Comparison of ENCODE assay signal across 16 cellular contexts in the genomic region with DNA sequence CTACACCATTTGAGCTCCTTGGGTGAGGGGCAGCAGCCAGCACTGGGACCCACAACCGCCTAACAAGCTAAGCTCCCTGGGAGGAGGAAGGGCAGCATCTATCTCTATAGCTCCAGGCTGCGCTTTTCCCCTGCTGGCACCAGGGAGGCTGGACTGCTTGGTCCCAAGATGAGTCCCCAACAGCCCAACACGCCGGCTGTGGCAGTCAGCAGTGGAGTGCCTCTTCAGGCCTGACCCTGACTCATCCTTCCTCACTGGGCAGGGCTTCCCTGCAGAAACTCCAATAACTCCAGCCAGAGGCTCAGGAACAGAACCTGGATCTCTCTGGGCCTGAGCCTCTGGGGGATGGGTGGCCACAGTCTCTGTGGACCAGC.
"Had no signal": no experiment of that assay in that cellular context is flagged by ENCODE, and none has a peak within 500 bp of the region (broad histone marks: within the 10 kb centered on the region; RNA-seq: fewer than 3 reads in every experiment).

No MANE protein-coding gene starts in this region.

- H3K27ac ChIP-seq: heart right ventricle, left ventricle myocardium inferior, prostate gland had no signal

- H3K36me3 ChIP-seq: heart right ventricle, left ventricle myocardium inferior, prostate gland had no signal

- ATAC-seq: activated naive CD8-positive, alpha-beta T cell treated with anti-CD3 and anti-CD28 coated beads, Interleukin-2, amount 50 U/mL, for 24 hours; heart right ventricle; natural killer cell treated with Interleukin-12 subunit alpha and Interleukin-12 subunit beta and Interleukin-15 and Interleukin-18, amount 100 ng/mL, for 72 hours; sciatic nerve had no signal

- FAIRE-seq: astrocyte, frontal cortex, keratinocyte had no signal

- H3K4me1 ChIP-seq: heart right ventricle, left ventricle myocardium inferior, prostate gland had no signal

- H3K4me3 ChIP-seq: heart right ventricle, left ventricle myocardium inferior, prostate gland had no signal

- DNase-seq: activated B cell treated with CpG ODN at 0.5 μM for 24 hours; activated naive CD4-positive, alpha-beta T cell treated with Interleukin-2 at 50 U/mL for 16 hours; activated naive CD8-positive, alpha-beta T cell treated with anti-CD3 and anti-CD28 coated beads, Interleukin-2, amount 50 U/mL, for 24 hours; effector CD4-positive, alpha-beta T cell; heart right ventricle; left ventricle myocardium inferior; mesenchymal stem cell; occipital lobe; stimulated activated CD4-positive, alpha-beta T cell treated with anti-CD3 and anti-CD28 coated beads, Interleukin-12 subunit alpha, Interleukin-12 subunit beta, amount 100 ng/mL, for 4 hours; stimulated activated naive CD4-positive, alpha-beta T cell treated with Interleukin-2 at 50 U/mL for 16 hours had no signal

- H3K9me3 ChIP-seq: prostate gland had no signal
